In genomic region chr11:61279934-61280656, GRCh38 we compare ENCODE assay signal across 18 cellular contexts. TPM values are rescaled to one million over a fixed set of nuclear protein-coding genes. Genes with fewer than 3 reads are reported as not detected.
DNase-seq lines count a peak whose midpoint lies in the region; ATAC-seq, FAIRE-seq and TF ChIP-seq lines count a peak whose summit lies in the region.
"Had no signal": no experiment of that assay in that cellular context is flagged by ENCODE, and none has a peak within 500 bp of the region (broad histone marks: within the 10 kb centered on the region; RNA-seq: fewer than 3 reads in every experiment).

No MANE protein-coding gene starts in this region.

- no peak overlapping the region for H3K4me3 ChIP-seq in GM23338
- no peak overlapping the region for H3K4me3 ChIP-seq in mammary epithelial cell (replicated peaks in 1 of 3; ENCODE audit: insufficient read depth in 1 of 3, low read depth in 2 of 3, low read length in 3 of 3)
- no peak overlapping the region for H3K4me3 ChIP-seq in left lung
- no peak overlapping the region for H3K4me3 ChIP-seq in small intestine (ENCODE audit: low read depth in 1 of 2, low read length in 2 of 2)
- H3K4me3 ChIP-seq: coronary artery, right lobe of liver had no signal

- TF ChIP-seq CTCF in GM23338 (conservative IDR thresholded peaks at IDR 0.05; ENCODE audit: low read depth in 2 of 2) (peak; percentile 17 to 39; a peak in 2 of 4 replicates), mammary epithelial cell (conservative IDR thresholded peaks at IDR 0.05 in 1 of 2, IDR thresholded peaks at IDR 0.05 in 1 of 2; ENCODE audit: extremely low read depth in 1 of 2, insufficient read depth in 1 of 2, low read depth in 1 of 2, low read length in 2 of 2) (peak in 1 of 2 donors; percentile 16), left lung (IDR thresholded peaks at IDR 0.05) (no peak)

- DNase-seq in GM23338 (ENCODE audit: low spot score) (peak; percentile 45), NCI-H2196 (lab: John Stamatoyannopoulos, UW; ENCODE audit: unreplicated experiment) (peak; percentile 70), mammary epithelial cell (peak; percentile 97), left lung (no peak), NCI-H1417 treated with DMSO at 0.1 percent for 48 hours (lab: John Stamatoyannopoulos, UW) (no peak), GOT3 (lab: John Stamatoyannopoulos, UW) (no peak), small intestine (no peak)
- DNase-seq: activated CD8-positive, alpha-beta memory T cell treated with anti-CD3 and anti-CD28 coated beads, Interleukin-2, amount 10 ng/mL, durations not matched to agents 7 days and 5 days; activated effector memory CD4-positive, alpha-beta T cell treated with Interleukin-2 at 50 U/mL for 16 hours; Caco-2; NCI-H2227 treated with DMSO at 0.1 percent for 48 hours had no signal

- H3K27me3 Mint-ChIP-seq in GM23338 (ENCODE audit: insufficient read depth, low read depth, poor library complexity), result peaks cover 9% of the 10 kb centered on the region
- H3K27me3 Mint-ChIP-seq: activated CD8-positive, alpha-beta memory T cell treated with anti-CD3 and anti-CD28 coated beads, Interleukin-2, amount 10 ng/mL, durations not matched to agents 7 days and 5 days had no signal

- H2AFZ ChIP-seq in GM23338 (no peak overlapping the region), mammary epithelial cell (ENCODE audit: low read depth, low read length) (peak overlapping the region; percentile 36)

- CTCF ChIA-PET in mammary epithelial cell (lab: Charles Lee; ENCODE audit: low non-redundant PET), result interaction anchor here (0.6 to 0.7 kb wide), 2 partner anchors 9 to 35 kb away, joined by 3 to 9 read pairs; no protein-coding TSS in a partner anchor

- H3K27ac Mint-ChIP-seq in GM23338, result no peak overlapping the region
- H3K27ac Mint-ChIP-seq: activated CD8-positive, alpha-beta memory T cell treated with anti-CD3 and anti-CD28 coated beads, Interleukin-2, amount 10 ng/mL, durations not matched to agents 7 days and 5 days had no signal

- H3K27ac ChIP-seq in GM23338 (ENCODE audit: low read depth) (no peak overlapping the region), mammary epithelial cell (ENCODE audit: insufficient read depth, low read depth, low read length) (peak overlapping the region; percentile 9), left lung (no peak overlapping the region), small intestine (ENCODE audit: low read depth in 1 of 2, low read length in 1 of 2) (no peak overlapping the region)
- H3K27ac ChIP-seq: coronary artery, neutrophil, right lobe of liver had no signal

- H3F3A ChIP-seq in GM23338 (replicated peaks; ENCODE audit: low read depth), result peaks cover 12% of the 10 kb centered on the region; the same call in 1 of the 2 replicates

- peak; percentile 19; the same call in 2 of the 3 replicates for ATAC-seq in GM23338
- ATAC-seq in left lung, result peak; percentile 53
- no peak for ATAC-seq in HG02678 (IDR thresholded peaks at IDR 0.05; ENCODE audit: unreplicated experiment)
- ATAC-seq: activated CD4-positive, CD25-positive, alpha-beta regulatory T cell treated with anti-CD3 and anti-CD28 coated beads, Interleukin-2, amount 50 U/mL, for 24 hours; activated CD8-positive, alpha-beta memory T cell treated with anti-CD3 and anti-CD28 coated beads, Interleukin-2, amount 10 ng/mL, durations not matched to agents 7 days and 5 days had no signal

- peaks cover 8% of the 10 kb centered on the region; the same call in 1 of the 2 replicates for H3K4me1 ChIP-seq in GM23338 (ENCODE audit: insufficient read depth)
- H3K4me1 ChIP-seq in mammary epithelial cell (ENCODE audit: insufficient read depth, low read length), result peaks cover 29% of the 10 kb centered on the region
- H3K4me1 ChIP-seq in left lung, result no peaks in the 10 kb centered on the region
- H3K4me1 ChIP-seq in small intestine (ENCODE audit: control insufficient read depth in 2 of 2, insufficient read depth in 1 of 2, low read depth in 1 of 2, low read length in 1 of 2), result no peaks in the 10 kb centered on the region
- H3K4me1 ChIP-seq: right lobe of liver had no signal

- FAIRE-seq in small intestine (lab: Jason Lieb, UNC), result no peak
- FAIRE-seq: islet of Langerhans had no signal

- no TSS peak for BruUV-seq in mammary epithelial cell (replicated peaks; lab: Mats Ljungman, UMichigan)

- H3K9me3 ChIP-seq in mammary epithelial cell (replicated peaks; ENCODE audit: insufficient read depth, low read length), result no peaks in the 10 kb centered on the region
- H3K9me3 ChIP-seq in left lung, result no peaks in the 10 kb centered on the region
- H3K9me3 ChIP-seq in small intestine (ENCODE audit: control insufficient read depth, low read depth), result no peaks in the 10 kb centered on the region
- H3K9me3 ChIP-seq: Caco-2, neutrophil, right lobe of liver had no signal

- H3K79me2 ChIP-seq in GM23338 (replicated peaks; ENCODE audit: insufficient read depth), result no peaks in the 10 kb centered on the region
- H3K79me2 ChIP-seq in mammary epithelial cell (ENCODE audit: insufficient read depth, low read length), result no peaks in the 10 kb centered on the region

- WGBS in mammary epithelial cell (ENCODE audit: low coverage, missing lambda C conversion rate), result 16% methylated on average over 12 of the region's 12 CpGs
- 83 to 89% (median 87%) methylated on average over 12 of the region's 12 CpGs for WGBS in small intestine, 3 donors

- peaks cover 32% of the 10 kb centered on the region for H3K4me1 Mint-ChIP-seq in GM23338

- H3K36me3 ChIP-seq in GM23338 (ENCODE audit: insufficient read depth) (peaks cover 12% of the 10 kb centered on the region; the same call in 1 of the 2 replicates), mammary epithelial cell (ENCODE audit: insufficient read depth, low read length) (no peaks in the 10 kb centered on the region), left lung (no peaks in the 10 kb centered on the region), small intestine (ENCODE audit: control insufficient read depth in 2 of 2, insufficient read depth in 2 of 2, low read length in 2 of 2) (no peaks in the 10 kb centered on the region)
- H3K36me3 ChIP-seq: neutrophil, right lobe of liver had no signal

- dilution Hi-C loops in mammary epithelial cell (cut with HindIII; ENCODE audit: low sequenced_read_pairs), result no loop called here

- in situ Hi-C loops in mammary epithelial cell (cut with MboI; ENCODE audit: low sequenced_read_pairs in 2 of 2), result no loop called here

- H4K20me1 ChIP-seq in GM23338 (replicated peaks; ENCODE audit: insufficient read depth) (no peaks in the 10 kb centered on the region; the same call in 1 of the 2 replicates), mammary epithelial cell (ENCODE audit: insufficient read depth, low read length) (no peaks in the 10 kb centered on the region)

- peaks cover 41% of the 10 kb centered on the region for H3K36me3 Mint-ChIP-seq in GM23338 (ENCODE audit: low read depth)
- H3K36me3 Mint-ChIP-seq: activated CD8-positive, alpha-beta memory T cell treated with anti-CD3 and anti-CD28 coated beads, Interleukin-2, amount 10 ng/mL, durations not matched to agents 7 days and 5 days had no signal

- intact Hi-C loops in mammary epithelial cell (cut with micrococcal nuclease) (loop anchor here (1.0 kb wide), 1 partner anchor 17 kb away; no protein-coding TSS in a partner anchor), left lung (cut with DNase I) (no loop called here)

- H3K4me3 Mint-ChIP-seq in GM23338, result no peak overlapping the region
- H3K4me3 Mint-ChIP-seq: activated CD8-positive, alpha-beta memory T cell treated with anti-CD3 and anti-CD28 coated beads, Interleukin-2, amount 10 ng/mL, durations not matched to agents 7 days and 5 days had no signal

- H3K27me3 ChIP-seq in GM23338 (ENCODE audit: insufficient read depth) (no peaks in the 10 kb centered on the region), mammary epithelial cell (ENCODE audit: insufficient read depth, low read length) (no peaks in the 10 kb centered on the region), left lung (peaks cover 0 to 9% of the 10 kb centered on the region in 2 donors), small intestine (ENCODE audit: control insufficient read depth in 2 of 2, insufficient read depth in 2 of 2, low read length in 2 of 2) (no peaks in the 10 kb centered on the region)
- H3K27me3 ChIP-seq: neutrophil, right lobe of liver had no signal

- no peak overlapping the region for H3K4me2 ChIP-seq in GM23338
- peak overlapping the region; percentile 28 for H3K4me2 ChIP-seq in mammary epithelial cell (ENCODE audit: insufficient read depth, low read depth, low read length)

- H3K9ac ChIP-seq in mammary epithelial cell (ENCODE audit: insufficient read depth, low read length), result no peak overlapping the region

- H3K9me2 ChIP-seq in GM23338 (ENCODE audit: insufficient read depth), result no peaks in the 10 kb centered on the region

- no peaks in the 10 kb centered on the region for H3K9me3 Mint-ChIP-seq in GM23338

RNA-seq across cellular contexts. Expression of gene VWCE, which starts 15.0 kb away (rescaled TPM):
- 13.1 and 16.9 TPM in 2 replicates for total RNA-seq in GM23338 (2014; rRNA removed; shearing (Covaris generic))
- polyA plus RNA-seq in GM23338 (2016; fragmentation: Nextera tagmentation; extraction: Ambion mirVana) (9.7 and 9.9 TPM in 2 replicates), mammary epithelial cell (0.34 TPM), small intestine (1 to 10 TPM in 2 of 3 donors, under 1 TPM in 1; 0.67 to 3.2 (median 2.7) TPM)
- total RNA-seq in mammary epithelial cell (under 1 TPM; 0.50 to 0.82 TPM), left lung (under 1 TPM; 0.55 TPM)
- not detected for polyA minus RNA-seq in mammary epithelial cell

RNA-seq across cellular contexts. Expression of gene PGA5, which starts 39.1 kb away (rescaled TPM):
- total RNA-seq in GM23338 (2014; rRNA removed; shearing (Covaris generic)), result 0.12 and 0.52 TPM in 2 replicates
- polyA plus RNA-seq in GM23338 (2016; fragmentation: Nextera tagmentation; extraction: Ambion mirVana) (0.45 and 1.0 TPM in 2 replicates), mammary epithelial cell (not detected), small intestine (1 to 10 TPM in 1 of 3 donors, under 1 TPM in 2; 0.54 to 3.8 (median 0.89) TPM)
- total RNA-seq in mammary epithelial cell (not detected), left lung (under 1 TPM in 1 of 2 donors, not detected in 1; 0.47 TPM)
- polyA minus RNA-seq in mammary epithelial cell, result not detected
- total RNA-seq: activated CD8-positive, alpha-beta memory T cell treated with anti-CD3 and anti-CD28 coated beads, Interleukin-2, amount 10 ng/mL, durations not matched to agents 7 days and 5 days; Caco-2; epithelial cell of proximal tubule had no signal

RNA-seq across cellular contexts. Expression of gene DDB1, which starts 52.8 kb away (rescaled TPM):
- total RNA-seq in GM23338 (2014; rRNA removed; shearing (Covaris generic)), result 282 and 292 TPM in 2 replicates
- 102 and 109 TPM in 2 replicates for polyA plus RNA-seq in GM23338 (2016; fragmentation: Nextera tagmentation; extraction: Ambion mirVana)
- total RNA-seq in mammary epithelial cell, result 100 to 1,000 TPM; 214 to 230 TPM
- 225 TPM for polyA plus RNA-seq in mammary epithelial cell
- polyA minus RNA-seq in mammary epithelial cell, result 327 TPM
- 100 to 1,000 TPM; 140 to 163 TPM for total RNA-seq in left lung
- 100 to 1,000 TPM; 137 to 165 (median 151) TPM for polyA plus RNA-seq in small intestine

RNA-seq across cellular contexts. Expression of gene TKFC, which starts 52.9 kb away (rescaled TPM):
- 27.0 and 46.9 TPM in 2 replicates for total RNA-seq in GM23338 (2014; rRNA removed; shearing (Covaris generic))
- polyA plus RNA-seq in GM23338 (2016; fragmentation: Nextera tagmentation; extraction: Ambion mirVana) (21.1 and 21.7 TPM in 2 replicates), mammary epithelial cell (29.5 TPM), small intestine (1,000 to 10,000 TPM in 1 of 3 donors, 100 to 1,000 TPM in 2; 352 to 1,038 (median 539) TPM)
- total RNA-seq in mammary epithelial cell (10 to 100 TPM; 30.0 to 65.3 TPM), left lung (10 to 100 TPM; 48.1 to 48.5 TPM)
- 18.2 TPM for polyA minus RNA-seq in mammary epithelial cell

RNA-seq across cellular contexts. Expression of gene PGA4, which starts 57.9 kb away (rescaled TPM):
- 3.7 TPM in 1 of 2 replicates, not detected in the other for total RNA-seq in GM23338 (2014; rRNA removed; shearing (Covaris generic))
- 0.19 and 0.81 TPM in 2 replicates for polyA plus RNA-seq in GM23338 (2016; fragmentation: Nextera tagmentation; extraction: Ambion mirVana)
- not detected for total RNA-seq in mammary epithelial cell
- polyA plus RNA-seq in mammary epithelial cell, result not detected
- not detected for polyA minus RNA-seq in mammary epithelial cell
- total RNA-seq in left lung, result 1 to 10 TPM in 1 of 2 donors, not detected in 1; 1.0 TPM
- 10 to 100 TPM in 1 of 3 donors, 1 to 10 TPM in 2; 5.4 to 49.3 (median 5.9) TPM for polyA plus RNA-seq in small intestine
- total RNA-seq: activated CD8-positive, alpha-beta memory T cell treated with anti-CD3 and anti-CD28 coated beads, Interleukin-2, amount 10 ng/mL, durations not matched to agents 7 days and 5 days; Caco-2; epithelial cell of proximal tubule had no signal

Comparison
In these comparisons a context has a peak if more than half of its experiments do, and no peak if none do; other contexts are left out.
1. DNase-seq: peak in GM23338 (single experiment), NCI-H2196 (single experiment) and mammary epithelial cell (single experiment); none in left lung (0 of 2), NCI-H1417 treated with DMSO at 0.1 percent for 48 hours (single experiment), GOT3 (single experiment) and small intestine (single experiment).
2. CTCF ChIP-seq: peak in GM23338 (2 of 2); none in left lung (0 of 2).